Comparison of ENCODE assay signal across 25 cellular contexts in the genomic region with DNA sequence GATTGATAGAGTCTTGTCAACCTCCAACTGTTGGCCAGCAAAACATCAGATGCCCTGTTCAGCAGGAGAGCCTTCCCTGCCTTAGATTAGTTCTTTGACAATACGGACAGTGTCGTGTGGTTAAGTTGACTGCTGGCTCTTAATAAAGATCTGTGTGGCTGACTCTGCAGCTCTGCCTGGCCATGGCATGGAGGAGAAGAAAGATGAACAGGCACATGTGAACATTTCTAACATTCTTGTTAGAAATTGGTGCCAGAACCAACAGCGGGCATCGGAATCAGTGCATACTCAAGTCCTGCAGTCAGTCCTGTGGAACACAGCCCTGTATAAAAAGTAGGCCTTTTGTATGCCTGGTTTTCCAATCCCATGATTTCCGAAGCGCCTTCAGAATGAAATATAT.
"Had no signal": no experiment of that assay in that cellular context is flagged by ENCODE, and none has a peak within 500 bp of the region (broad histone marks: within the 10 kb centered on the region; RNA-seq: fewer than 3 reads in every experiment).

No MANE protein-coding gene starts in this region.

- DNase-seq: colonic mucosa; cortex of kidney; effector CD8-positive, alpha-beta T cell; effector memory CD8-positive, alpha-beta T cell; endodermal cell; erythroblast; esophagus squamous epithelium; foreskin fibroblast; foreskin melanocyte; gastrocnemius medialis; glutamatergic neuron; head of caudate nucleus; heart right ventricle; hippocampal formation; left cardiac atrium; left lung; left ventricle myocardium superior; lower lobe of right lung; mesenchymal stem cell; mucosa of descending colon had no signal

- H3K27me3 ChIP-seq: colonic mucosa, esophagus squamous epithelium, gastrocnemius medialis, heart right ventricle, left lung had no signal

- FAIRE-seq: endometrium, islet of Langerhans, keratinocyte had no signal

- H3K9me3 ChIP-seq: colonic mucosa, esophagus squamous epithelium, gastrocnemius medialis, lower lobe of right lung had no signal

- H3K4me1 ChIP-seq: colonic mucosa, esophagus squamous epithelium, gastrocnemius medialis, heart right ventricle, left lung, lower lobe of right lung had no signal

- H3K4me3 ChIP-seq: colonic mucosa, esophagus squamous epithelium, gastrocnemius medialis, heart right ventricle, left lung, lower lobe of right lung, mucosa of descending colon had no signal

- H3K27ac ChIP-seq: colonic mucosa, epithelial cell of prostate, esophagus squamous epithelium, gastrocnemius medialis, heart right ventricle, left lung, lower lobe of right lung had no signal

- ATAC-seq: effector memory CD8-positive, alpha-beta T cell; esophagus mucosa; gastrocnemius medialis; heart right ventricle; left cardiac atrium; left lung; left ventricle myocardium superior; lower lobe of right lung; mucosa of descending colon had no signal

- H3K36me3 ChIP-seq: colonic mucosa, esophagus squamous epithelium, gastrocnemius medialis, heart right ventricle, left lung, lower lobe of right lung had no signal
